1 cellular context compared by ENCODE assay signal in genomic region chr3:187186801-187187421, GRCh38.
TF ChIP-seq lines count a peak whose summit lies in the region.

No MANE protein-coding gene starts in this region.

TF ChIP-seq in K562, 482 proteins besides CTCF, POLR2A, EP300 and RAD21 (continued from another document and continues in another):
- TF ChIP-seq ELK1 (CRISPR knock-in tag; IDR thresholded peaks at IDR 0.05) (no peak), CGGBP1 (CRISPR knock-in tag; IDR thresholded peaks at IDR 0.05) (no peak), E2F1 (CRISPR knock-in tag; IDR thresholded peaks at IDR 0.05) (no peak), THAP7 (CRISPR knock-in tag; IDR thresholded peaks at IDR 0.05) (no peak), UBTF (IDR thresholded peaks at IDR 0.05; ENCODE audit: borderline replicate concordance in 1 of 2, low read depth in 2 of 2, low read length in 2 of 2) (no peak), LARP7 (IDR thresholded peaks at IDR 0.05) (no peak), KDM1A (IDR thresholded peaks at IDR 0.05) (peak in 1 of 2 experiments; percentile 51; a peak in 1 of 4 replicates), MLX (CRISPR knock-in tag; conservative IDR thresholded peaks at IDR 0.05) (no peak), RBFOX2 (IDR thresholded peaks at IDR 0.05; ENCODE audit: low read depth, low read length) (no peak), MXD1 (CRISPR knock-in tag; IDR thresholded peaks at IDR 0.05; ENCODE audit: borderline replicate concordance, poor library complexity, severe bottlenecking) (no peak), IRF1 (CRISPR knock-in tag; IDR thresholded peaks at IDR 0.05; ENCODE audit: borderline replicate concordance) (no peak), FOXK1 (CRISPR knock-in tag; IDR thresholded peaks at IDR 0.05; ENCODE audit: borderline replicate concordance) (no peak), ZNF75A (CRISPR knock-in tag; IDR thresholded peaks at IDR 0.05) (no peak), DDX20 (tag; IDR thresholded peaks at IDR 0.05; ENCODE audit: low read depth) (no peak), ZNF592 (IDR thresholded peaks at IDR 0.05) (no peak), ZNF79 (CRISPR knock-in tag; IDR thresholded peaks at IDR 0.05; ENCODE audit: low read depth) (no peak), GATA2 (CRISPR knock-in tag; IDR thresholded peaks at IDR 0.05) (peak; percentile 31; the same call in 1 of the 2 replicates), FOSL1 (tag; conservative IDR thresholded peaks at IDR 0.05) (peak; percentile 88), NCOA1 (IDR thresholded peaks at IDR 0.05; ENCODE audit: low read depth) (no peak), ZNF212 (CRISPR knock-in tag; IDR thresholded peaks at IDR 0.05) (no peak), PTTG1 (tag; IDR thresholded peaks at IDR 0.05; ENCODE audit: low read depth) (no peak), ZNF707 (CRISPR knock-in tag; conservative IDR thresholded peaks at IDR 0.05) (no peak), TSHZ1 (CRISPR knock-in tag; IDR thresholded peaks at IDR 0.05) (no peak), ZBTB12 (CRISPR knock-in tag; IDR thresholded peaks at IDR 0.05) (no peak), TCF15 (CRISPR knock-in tag; IDR thresholded peaks at IDR 0.05) (no peak), POLR3G (IDR thresholded peaks at IDR 0.05; ENCODE audit: extremely low read depth, insufficient read length, insufficient replicate concordance) (no peak), CHCHD3 (CRISPR knock-in tag; IDR thresholded peaks at IDR 0.05) (no peak), CHD4 (IDR thresholded peaks at IDR 0.05; ENCODE audit: insufficient read depth, insufficient replicate concordance, low read depth, low read length, poor library complexity, severe bottlenecking) (no peak), RBM17 (IDR thresholded peaks at IDR 0.05; ENCODE audit: borderline replicate concordance, low read depth, low read length) (no peak), PATZ1 (CRISPR knock-in tag; IDR thresholded peaks at IDR 0.05; ENCODE audit: borderline replicate concordance) (no peak), ETS1 (conservative IDR thresholded peaks at IDR 0.05; ENCODE audit: control insufficient read depth, low read depth, low read length) (no peak), CBX2 (IDR thresholded peaks at IDR 0.05; ENCODE audit: insufficient read depth, low read length, poor library complexity, severe bottlenecking) (no peak), RAD51 (IDR thresholded peaks at IDR 0.05; ENCODE audit: borderline replicate concordance, low read depth) (no peak), POLR2AphosphoS5 (IDR thresholded peaks at IDR 0.05; ENCODE audit: control insufficient read depth, insufficient read depth, low read depth, low read length) (no peak), RBM39 (optimal IDR thresholded peaks at IDR 0.05; ENCODE audit: low read depth, low read length) (no peak), JUNB (CRISPR knock-in tag; conservative IDR thresholded peaks at IDR 0.05) (no peak), FIP1L1 (IDR thresholded peaks at IDR 0.05; ENCODE audit: low read depth, low read length, poor library complexity, severe bottlenecking) (no peak), NFE2 (IDR thresholded peaks at IDR 0.05; ENCODE audit: low read depth) (peak; percentile 76)
